ENCODE assay signal across 17 cellular contexts in genomic region chr1:40914927-40915569, GRCh38. TPM values are rescaled to one million over a fixed set of nuclear protein-coding genes. Genes with fewer than 3 reads are reported as not detected.
DNase-seq lines count a peak whose midpoint lies in the region.
"Had no signal": no experiment of that assay in that cellular context is flagged by ENCODE, and none has a peak within 500 bp of the region (broad histone marks: within the 10 kb centered on the region; RNA-seq: fewer than 3 reads in every experiment).

No MANE protein-coding gene starts in this region.

- H3K9me3 Mint-ChIP-seq in activated CD4-positive, alpha-beta memory T cell treated with anti-CD3 and anti-CD28 coated beads for 36 hours: no peaks in the 10 kb centered on the region
- no peaks in the 10 kb centered on the region for H3K9me3 Mint-ChIP-seq in activated CD4-positive, alpha-beta memory T cell treated with anti-CD3 and anti-CD28 coated beads, Interleukin-2, amount 10 ng/mL, durations not matched to agents 7 days and 5 days
- no peaks in the 10 kb centered on the region for H3K9me3 Mint-ChIP-seq in CD8-positive, alpha-beta memory T cell
- H3K9me3 Mint-ChIP-seq: HFFc6 had no signal

- no peaks in the 10 kb centered on the region for H3K4me1 ChIP-seq in CD8-positive, alpha-beta memory T cell (ENCODE audit: insufficient read depth, low read length)

- POLR2A ChIA-PET in activated CD4-positive, alpha-beta memory T cell treated with anti-CD3 and anti-CD28 coated beads for 36 hours (lab: Charles Lee): no interaction called here
- POLR2A ChIA-PET in activated CD4-positive, alpha-beta memory T cell treated with anti-CD3 and anti-CD28 coated beads, Interleukin-2, amount 10 ng/mL, durations not matched to agents 7 days and 5 days (lab: Charles Lee): no interaction called here
- POLR2A ChIA-PET in CD8-positive, alpha-beta memory T cell (lab: Charles Lee): no interaction called here

- H3K4me3 ChIP-seq in CD8-positive, alpha-beta memory T cell (ENCODE audit: low read length): no peak overlapping the region
- H3K4me3 ChIP-seq: GM12878 had no signal

- CTCF ChIA-PET in activated CD4-positive, alpha-beta memory T cell treated with anti-CD3 and anti-CD28 coated beads for 36 hours (lab: Charles Lee): no interaction called here
- CTCF ChIA-PET in activated CD4-positive, alpha-beta memory T cell treated with anti-CD3 and anti-CD28 coated beads, Interleukin-2, amount 10 ng/mL, durations not matched to agents 7 days and 5 days (lab: Charles Lee): no interaction called here
- CTCF ChIA-PET in CD8-positive, alpha-beta memory T cell (lab: Charles Lee): no interaction called here

- DNase-seq in activated CD4-positive, alpha-beta memory T cell treated with anti-CD3 and anti-CD28 coated beads for 36 hours: no peak
- no peak for DNase-seq in activated CD4-positive, alpha-beta memory T cell treated with anti-CD3 and anti-CD28 coated beads, Interleukin-2, amount 10 ng/mL, durations not matched to agents 7 days and 5 days
- DNase-seq in OCI-M1 (lab: John Stamatoyannopoulos, UW): peak; percentile 32
- peak in 2 of 49 donors; percentile 38 to 46 for DNase-seq in substantia nigra (lab: John Stamatoyannopoulos, UW)
- DNase-seq in activated T-cell treated with anti-CD3 and anti-CD28 coated beads for 4 hours: no peak
- DNase-seq in CD8-positive, alpha-beta memory T cell: no peak
- no peak for DNase-seq in GF-D8 (lab: John Stamatoyannopoulos, UW)
- DNase-seq: HFFc6, KBM-7, NCI-H1048, NCI-H146, NCI-H2227 treated with DMSO at 0.1 percent for 48 hours, NCI-H524 treated with DMSO at 0.1 percent for 48 hours, SHP77 had no signal

- no peaks in the 10 kb centered on the region for H3K27me3 ChIP-seq in CD8-positive, alpha-beta memory T cell (ENCODE audit: insufficient read depth, low read length, poor library complexity, severe bottlenecking)

- intact Hi-C loops in activated CD4-positive, alpha-beta memory T cell treated with anti-CD3 and anti-CD28 coated beads for 36 hours (cut with micrococcal nuclease): no loop called here

- H3K27ac Mint-ChIP-seq in activated CD4-positive, alpha-beta memory T cell treated with anti-CD3 and anti-CD28 coated beads for 36 hours: peak overlapping the region; percentile 13
- H3K27ac Mint-ChIP-seq in activated CD4-positive, alpha-beta memory T cell treated with anti-CD3 and anti-CD28 coated beads, Interleukin-2, amount 10 ng/mL, durations not matched to agents 7 days and 5 days: no peak overlapping the region
- peak overlapping the region in 1 of 8 donors; percentile 87 for H3K27ac Mint-ChIP-seq in CD8-positive, alpha-beta memory T cell
- H3K27ac Mint-ChIP-seq: HFFc6 had no signal

- peak overlapping the region; percentile 86 for H3K27ac ChIP-seq in cingulate gyrus (ENCODE audit: low read depth, low read length)
- peak overlapping the region; percentile 88 for H3K27ac ChIP-seq in substantia nigra (ENCODE audit: low read depth, low read length, poor library complexity, severe bottlenecking)
- no peak overlapping the region for H3K27ac ChIP-seq in CD8-positive, alpha-beta memory T cell (ENCODE audit: low read depth, low read length)
- H3K27ac ChIP-seq: HL-60 had no signal

- no peaks in the 10 kb centered on the region for H3K36me3 ChIP-seq in CD8-positive, alpha-beta memory T cell (ENCODE audit: insufficient read depth, low read length)

- H3K36me3 Mint-ChIP-seq in activated CD4-positive, alpha-beta memory T cell treated with anti-CD3 and anti-CD28 coated beads for 36 hours: no peaks in the 10 kb centered on the region
- H3K36me3 Mint-ChIP-seq in activated CD4-positive, alpha-beta memory T cell treated with anti-CD3 and anti-CD28 coated beads, Interleukin-2, amount 10 ng/mL, durations not matched to agents 7 days and 5 days (ENCODE audit: low read depth): no peaks in the 10 kb centered on the region
- peaks cover 0 to 2% (median 0%) of the 10 kb centered on the region in 3 donors for H3K36me3 Mint-ChIP-seq in CD8-positive, alpha-beta memory T cell

- H3K9me3 ChIP-seq in CD8-positive, alpha-beta memory T cell (ENCODE audit: low read length): no peaks in the 10 kb centered on the region

- no peaks in the 10 kb centered on the region for H3K4me1 Mint-ChIP-seq in activated CD4-positive, alpha-beta memory T cell treated with anti-CD3 and anti-CD28 coated beads for 36 hours (ENCODE audit: low read depth)
- H3K4me1 Mint-ChIP-seq in activated CD4-positive, alpha-beta memory T cell treated with anti-CD3 and anti-CD28 coated beads, Interleukin-2, amount 10 ng/mL, durations not matched to agents 7 days and 5 days: no peaks in the 10 kb centered on the region
- H3K4me1 Mint-ChIP-seq in CD8-positive, alpha-beta memory T cell: no peaks in the 10 kb centered on the region

- H3K4me3 Mint-ChIP-seq in activated CD4-positive, alpha-beta memory T cell treated with anti-CD3 and anti-CD28 coated beads for 36 hours: no peak overlapping the region
- H3K4me3 Mint-ChIP-seq in activated CD4-positive, alpha-beta memory T cell treated with anti-CD3 and anti-CD28 coated beads, Interleukin-2, amount 10 ng/mL, durations not matched to agents 7 days and 5 days: no peak overlapping the region
- H3K4me3 Mint-ChIP-seq in CD8-positive, alpha-beta memory T cell: no peak overlapping the region
- H3K4me3 Mint-ChIP-seq: HFFc6 had no signal

- H3K27me3 Mint-ChIP-seq in activated CD4-positive, alpha-beta memory T cell treated with anti-CD3 and anti-CD28 coated beads for 36 hours: no peaks in the 10 kb centered on the region
- no peaks in the 10 kb centered on the region for H3K27me3 Mint-ChIP-seq in activated CD4-positive, alpha-beta memory T cell treated with anti-CD3 and anti-CD28 coated beads, Interleukin-2, amount 10 ng/mL, durations not matched to agents 7 days and 5 days
- H3K27me3 Mint-ChIP-seq in CD8-positive, alpha-beta memory T cell: no peaks in the 10 kb centered on the region

RNA-seq across cellular contexts. Expression of gene CITED4, which starts 52.9 kb away (rescaled TPM):
- 1 to 10 TPM; 1.9 to 2.1 TPM for total RNA-seq in activated CD4-positive, alpha-beta memory T cell treated with anti-CD3 and anti-CD28 coated beads for 36 hours
- 1 to 10 TPM; 6.9 to 7.9 TPM for total RNA-seq in activated CD4-positive, alpha-beta memory T cell treated with anti-CD3 and anti-CD28 coated beads, Interleukin-2, amount 10 ng/mL, durations not matched to agents 7 days and 5 days
- 1 to 10 TPM; 1.3 to 1.7 TPM for total RNA-seq in CD8-positive, alpha-beta memory T cell
- 16.4 TPM for polyA plus RNA-seq in CD8-positive, alpha-beta memory T cell
